ENCODE assay signal across 23 cellular contexts in the genomic region with DNA sequence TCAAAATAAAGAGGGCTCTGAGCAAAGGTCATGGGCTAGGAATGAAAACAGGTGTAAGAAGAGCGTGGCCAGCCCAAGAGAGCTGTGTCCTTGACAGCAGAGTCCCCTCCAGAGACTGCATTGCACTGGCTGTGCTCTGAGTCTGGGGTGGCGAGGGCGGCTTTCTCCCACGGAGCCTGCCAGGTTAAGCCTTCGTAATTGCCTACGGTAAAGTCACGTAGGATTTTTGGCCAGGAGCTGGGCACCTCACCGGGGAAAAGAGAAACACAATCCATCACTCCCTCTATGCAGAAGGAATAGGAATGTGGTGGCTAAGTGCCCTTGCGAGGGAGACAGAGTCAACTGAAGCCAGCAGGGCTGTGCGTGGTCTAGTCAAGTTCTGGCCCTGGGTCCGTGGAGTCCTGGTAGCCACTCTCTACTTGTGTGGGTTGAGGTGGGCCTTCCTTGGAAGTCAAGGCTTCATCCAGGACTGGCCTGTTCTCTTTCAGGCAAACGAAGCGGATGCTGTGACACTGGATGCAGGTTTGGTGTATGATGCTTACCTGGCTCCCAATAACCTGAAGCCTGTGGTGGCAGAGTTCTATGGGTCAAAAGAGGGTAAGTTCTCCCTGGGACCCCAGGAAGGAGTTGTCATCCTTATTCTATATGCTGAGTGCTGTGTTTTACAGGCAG. TPM values are rescaled to one million over a fixed set of nuclear protein-coding genes. Genes with fewer than 3 reads are reported as not detected.
DNase-seq lines count a peak whose midpoint lies in the region; ATAC-seq, FAIRE-seq and TF ChIP-seq lines count a peak whose summit lies in the region.
"Had no signal": no experiment of that assay in that cellular context is flagged by ENCODE, and none has a peak within 500 bp of the region (broad histone marks: within the 10 kb centered on the region; RNA-seq: fewer than 3 reads in every experiment).

No MANE protein-coding gene starts in this region.

- H2AFZ ChIP-seq in HepG2 (ENCODE audit: low read length): no peak overlapping the region

- intact Hi-C loops in HepG2 (cut with micrococcal nuclease; ENCODE audit: unreplicated experiment): no loop called here
- intact Hi-C loops in pancreas (cut with DNase I): no loop called here
- intact Hi-C loops in aorta (cut with DNase I): no loop called here

- no peaks in the 10 kb centered on the region; a peak in 1 of 5 replicates for H3K27me3 ChIP-seq in HepG2 (ENCODE audit: control insufficient read depth in 1 of 2, insufficient read depth in 2 of 2, low read length in 2 of 2)
- no peaks in the 10 kb centered on the region for H3K27me3 ChIP-seq in pancreas
- no peaks in the 10 kb centered on the region for H3K27me3 ChIP-seq in aorta (ENCODE audit: control insufficient read depth in 1 of 2, insufficient read depth in 2 of 2, low read length in 1 of 2)
- H3K27me3 ChIP-seq in small intestine (ENCODE audit: control insufficient read depth in 2 of 2, insufficient read depth in 2 of 2, low read length in 2 of 2): peaks cover 0 to 2% of the 10 kb centered on the region in 2 donors
- H3K27me3 ChIP-seq: BLaER1 had no signal

- H3K4me3 ChIP-seq in HepG2 (replicated peaks in 1 of 3; ENCODE audit: insufficient read depth in 1 of 3, low read depth in 2 of 3, low read length in 3 of 3): no peak overlapping the region
- no peak overlapping the region for H3K4me3 ChIP-seq in pancreas
- no peak overlapping the region for H3K4me3 ChIP-seq in aorta (ENCODE audit: low read length in 2 of 2)
- no peak overlapping the region for H3K4me3 ChIP-seq in small intestine (ENCODE audit: low read depth in 1 of 2, low read length in 2 of 2)
- H3K4me3 ChIP-seq: BLaER1, HAP-1 had no signal

- H3K79me2 ChIP-seq in HepG2 (ENCODE audit: insufficient read depth, low read length): peaks cover 45% of the 10 kb centered on the region

- no peak for DNase-seq in stimulated activated naive CD8-positive, alpha-beta T cell treated with anti-CD3 and anti-CD28 coated beads, Interleukin-15, amount 100 ng/mL, for 72 hours
- no peak for DNase-seq in stimulated activated naive CD8-positive, alpha-beta T cell treated with anti-CD3 and anti-CD28 coated beads, Interleukin-15, Interleukin-2, amounts not matched to agents 100 U/mL and 50 U/mL, for 24 hours
- DNase-seq in HepG2 (ENCODE audit: low spot score) (no peak), pancreas (peak in 2 of 6 donors; percentile 19 to 40), aorta (no peak), C1 segment of cervical spinal cord (lab: John Stamatoyannopoulos, UW) (no peak), small intestine (no peak)
- DNase-seq in activated naive CD8-positive, alpha-beta T cell treated with anti-CD3 and anti-CD28 coated beads for 36 hours: no peak
- DNase-seq: CD4-positive, alpha-beta T cell; CD8-positive, alpha-beta memory T cell; DND-41; GOT3; HFFc6 had no signal

- CTCF ChIA-PET in HepG2 (lab: Yijun Ruan, JAX; ENCODE audit: low intra/inter-chr PET ratio, low total read pairs): no interaction called here

- H3K27me3 Mint-ChIP-seq in stimulated activated naive CD8-positive, alpha-beta T cell treated with anti-CD3 and anti-CD28 coated beads, Interleukin-15, amount 100 ng/mL, for 72 hours: peaks cover 3% of the 10 kb centered on the region
- peaks cover 6% of the 10 kb centered on the region for H3K27me3 Mint-ChIP-seq in activated naive CD8-positive, alpha-beta T cell treated with anti-CD3 and anti-CD28 coated beads for 36 hours

- 97% methylated on average over 8 of the region's 13 CpGs for WGBS in HepG2 (ENCODE audit: low lambda C conversion rate)
- WGBS in pancreas, 2 donors: 59 to 69% methylated on average over 13 of the region's 13 CpGs
- WGBS in aorta, 2 donors: 84 to 90% methylated on average over 13 of the region's 13 CpGs
- WGBS in small intestine, 3 donors: 85 to 93% (median 91%) methylated on average over 13 of the region's 13 CpGs

- no peak for TF ChIP-seq CTCF in HepG2 (CRISPR knock-in tag; IDR thresholded peaks at IDR 0.05)
- TF ChIP-seq CTCF in pancreas (IDR thresholded peaks at IDR 0.05): no peak

- H3K9me3 Mint-ChIP-seq in stimulated activated naive CD8-positive, alpha-beta T cell treated with anti-CD3 and anti-CD28 coated beads, Interleukin-15, amount 100 ng/mL, for 72 hours: no peaks in the 10 kb centered on the region
- no peaks in the 10 kb centered on the region for H3K9me3 Mint-ChIP-seq in activated naive CD8-positive, alpha-beta T cell treated with anti-CD3 and anti-CD28 coated beads for 36 hours
- H3K9me3 Mint-ChIP-seq: CD14-positive monocyte; CD4-positive, alpha-beta T cell; CD8-positive, alpha-beta memory T cell; HFFc6 had no signal

- H3K36me3 Mint-ChIP-seq in activated naive CD8-positive, alpha-beta T cell treated with anti-CD3 and anti-CD28 coated beads for 36 hours: no peaks in the 10 kb centered on the region
- H3K36me3 Mint-ChIP-seq: CD14-positive monocyte had no signal

- H3K4me1 ChIP-seq in HepG2 (ENCODE audit: insufficient read depth, low read length): peaks cover 69% of the 10 kb centered on the region
- H3K4me1 ChIP-seq in pancreas: peaks cover 0 to 9% (median 6%) of the 10 kb centered on the region in 3 donors
- H3K4me1 ChIP-seq in aorta (ENCODE audit: control insufficient read depth in 1 of 2, insufficient read depth in 2 of 2, low read length in 2 of 2): no peaks in the 10 kb centered on the region
- no peaks in the 10 kb centered on the region for H3K4me1 ChIP-seq in small intestine (ENCODE audit: control insufficient read depth in 2 of 2, insufficient read depth in 1 of 2, low read depth in 1 of 2, low read length in 1 of 2)
- H3K4me1 ChIP-seq: BLaER1, HAP-1 had no signal

- no peak for TF ChIP-seq POLR2A in HepG2 (IDR thresholded peaks at IDR 0.05; ENCODE audit: insufficient read depth in 1 of 2, low read depth in 2 of 2, low read length in 2 of 2)

- in situ Hi-C loops in HepG2 (cut with HindIII; ENCODE audit: extremely low pct_ligation_motif_present, low pct_unique_long_range_greater_than_20kb): no loop called here

- BruUV-seq in HepG2 (replicated peaks; lab: Mats Ljungman, UMichigan): no TSS peak

- H4K20me1 ChIP-seq in HepG2 (ENCODE audit: insufficient read depth, low read length): peaks cover 98% of the 10 kb centered on the region
- H4K20me1 ChIP-seq: BLaER1 had no signal

- FAIRE-seq in HepG2 (lab: Jason Lieb, UNC): no peak
- no peak for FAIRE-seq in pancreas (lab: Jason Lieb, UNC)
- FAIRE-seq in small intestine (lab: Jason Lieb, UNC): no peak
- FAIRE-seq: A204.1, D721Med, G401.6, GM12892, H54 had no signal

- H3K9me3 ChIP-seq in HepG2 (ENCODE audit: low read length): no peaks in the 10 kb centered on the region
- H3K9me3 ChIP-seq in pancreas: no peaks in the 10 kb centered on the region
- no peaks in the 10 kb centered on the region for H3K9me3 ChIP-seq in aorta (ENCODE audit: control insufficient read depth, low read length)
- H3K9me3 ChIP-seq in small intestine (ENCODE audit: control insufficient read depth, low read depth): no peaks in the 10 kb centered on the region
- H3K9me3 ChIP-seq: BLaER1, HAP-1 had no signal

- no peak overlapping the region for H3K27ac ChIP-seq in HepG2 (ENCODE audit: extremely low read length, insufficient read depth, low read length)
- no peak overlapping the region for H3K27ac ChIP-seq in pancreas
- H3K27ac ChIP-seq in aorta (ENCODE audit: low read depth in 1 of 2, low read length in 2 of 2): no peak overlapping the region
- no peak overlapping the region for H3K27ac ChIP-seq in small intestine (ENCODE audit: low read depth in 1 of 2, low read length in 1 of 2)
- H3K27ac ChIP-seq: 22Rv1, BLaER1 had no signal

- no peak for TF ChIP-seq RAD21 in HepG2 (CRISPR knock-in tag; IDR thresholded peaks at IDR 0.05)

- POLR2A ChIA-PET in HepG2 (lab: Yijun Ruan, JAX): interaction anchor here (1.1 to 1.7 kb wide), 6 partner anchors 10 to 90 kb away, joined by 3 to 9 read pairs (median 6); no protein-coding TSS in a partner anchor

- ATAC-seq in stimulated activated naive CD8-positive, alpha-beta T cell treated with anti-CD3 and anti-CD28 coated beads, Interleukin-15, amount 100 ng/mL, for 72 hours: no peak
- no peak for ATAC-seq in stimulated activated naive CD8-positive, alpha-beta T cell treated with anti-CD3 and anti-CD28 coated beads, Interleukin-15, Interleukin-2, amounts not matched to agents 100 U/mL and 50 U/mL, for 24 hours
- ATAC-seq in HepG2 (no peak), pancreas (peak; percentile 34 to 81 (median 68)), aorta (ENCODE audit: low FRiP score) (peak; percentile 4)

- H3K36me3 ChIP-seq in HepG2 (replicated peaks in 1 of 2; ENCODE audit: control insufficient read depth in 1 of 2, insufficient read depth in 2 of 2, low read length in 2 of 2): peaks cover 45 to 83% of the 10 kb centered on the region in 2 experiments
- H3K36me3 ChIP-seq in pancreas: no peaks in the 10 kb centered on the region
- no peaks in the 10 kb centered on the region for H3K36me3 ChIP-seq in aorta (ENCODE audit: control insufficient read depth in 1 of 2, insufficient read depth in 2 of 2, low read length in 1 of 2)
- H3K36me3 ChIP-seq in small intestine (ENCODE audit: control insufficient read depth in 2 of 2, insufficient read depth in 2 of 2, low read length in 2 of 2): no peaks in the 10 kb centered on the region
- H3K36me3 ChIP-seq: BLaER1, HAP-1 had no signal

- no peaks in the 10 kb centered on the region for H3K4me1 Mint-ChIP-seq in stimulated activated naive CD8-positive, alpha-beta T cell treated with anti-CD3 and anti-CD28 coated beads, Interleukin-15, amount 100 ng/mL, for 72 hours
- H3K4me1 Mint-ChIP-seq in activated naive CD8-positive, alpha-beta T cell treated with anti-CD3 and anti-CD28 coated beads for 36 hours: no peaks in the 10 kb centered on the region
- H3K4me1 Mint-ChIP-seq: B cell; CD14-positive monocyte; CD8-positive, alpha-beta memory T cell had no signal

- H3K27ac Mint-ChIP-seq in stimulated activated naive CD8-positive, alpha-beta T cell treated with anti-CD3 and anti-CD28 coated beads, Interleukin-15, amount 100 ng/mL, for 72 hours: peak overlapping the region; percentile 14 to 29
- H3K27ac Mint-ChIP-seq in activated naive CD8-positive, alpha-beta T cell treated with anti-CD3 and anti-CD28 coated beads for 36 hours: no peak overlapping the region
- H3K27ac Mint-ChIP-seq: B cell; CD14-positive monocyte; CD4-positive, alpha-beta T cell; CD8-positive, alpha-beta memory T cell; HFFc6 had no signal

- no peak overlapping the region for H3K4me2 ChIP-seq in HepG2 (ENCODE audit: low read depth, low read length)
- H3K4me2 ChIP-seq: BLaER1 had no signal

- no peak overlapping the region for H3K4me3 Mint-ChIP-seq in stimulated activated naive CD8-positive, alpha-beta T cell treated with anti-CD3 and anti-CD28 coated beads, Interleukin-15, amount 100 ng/mL, for 72 hours
- no peak overlapping the region for H3K4me3 Mint-ChIP-seq in activated naive CD8-positive, alpha-beta T cell treated with anti-CD3 and anti-CD28 coated beads for 36 hours
- H3K4me3 Mint-ChIP-seq: B cell; CD14-positive monocyte; CD4-positive, alpha-beta T cell; CD8-positive, alpha-beta memory T cell; HFFc6 had no signal

- no peak overlapping the region for H3K9ac ChIP-seq in HepG2 (ENCODE audit: insufficient read depth, low read depth, low read length)
- H3K9ac ChIP-seq: BLaER1 had no signal

- TF ChIP-seq EP300 in HepG2 (IDR thresholded peaks at IDR 0.05; ENCODE audit: low read depth in 2 of 2, low read length in 2 of 2) (no peak), HepG2 (CRISPR knock-in tag; IDR thresholded peaks at IDR 0.05; ENCODE audit: borderline replicate concordance) (no peak)

RNA-seq across cellular contexts. Expression of a gene that starts 7.0 kb away (rescaled TPM):
- total RNA-seq in HepG2 (2016; rRNA removed; fragmentation: Illumina TruSeq; extraction: Trizol): 4,983 and 10,074 TPM in 2 replicates
- total RNA-seq in HepG2 (2016; cell fraction: cytosol; rRNA removed; fragmentation: Illumina TruSeq; extraction: Trizol; ENCODE audit: low read depth): 443 and 484 TPM in 2 replicates
- total RNA-seq in HepG2 (2016; cell fraction: insoluble cytoplasmic fraction; rRNA removed; fragmentation: Illumina TruSeq; extraction: Trizol): 4,851 and 10,104 TPM in 2 replicates
- total RNA-seq in HepG2 (2016; cell fraction: membrane; rRNA removed; fragmentation: Illumina TruSeq; extraction: Trizol): 957 and 1,048 TPM in 2 replicates
- 7,106 and 8,454 TPM in 2 replicates for total RNA-seq in HepG2 (2016; cell fraction: nucleus; rRNA removed; fragmentation: Illumina TruSeq; extraction: Trizol)
- 11,821 and 17,414 TPM in 2 replicates for polyA plus RNA-seq in HepG2 (2011; rRNA removed)
- 11,091 and 16,564 TPM in 2 replicates for polyA plus RNA-seq in HepG2 (2011; cell fraction: cytosol; rRNA removed)
- polyA plus RNA-seq in HepG2 (2011; cell fraction: nucleus; rRNA removed): 7,213 and 10,181 TPM in 2 replicates
- polyA plus RNA-seq in HepG2 (2012): 17,461 and 22,113 TPM in 2 replicates
- polyA plus RNA-seq in HepG2 (2016; cell fraction: cytosol; fragmentation: Illumina TruSeq; extraction: Trizol; ENCODE audit: low read depth): 537 and 560 TPM in 2 replicates
- 3,671 and 3,676 TPM in 2 replicates for polyA plus RNA-seq in HepG2 (2016; cell fraction: insoluble cytoplasmic fraction; fragmentation: Illumina TruSeq; extraction: Trizol; ENCODE audit: low read depth)
- 614 and 667 TPM in 2 replicates for polyA plus RNA-seq in HepG2 (2016; cell fraction: membrane; fragmentation: Illumina TruSeq; extraction: Trizol; ENCODE audit: low read depth)
- polyA plus RNA-seq in HepG2 (2016; cell fraction: nucleus; fragmentation: Illumina TruSeq; extraction: Trizol; ENCODE audit: insufficient read depth, low read depth): 7,882 and 8,251 TPM in 2 replicates
- 3.7 and 10,022 TPM in 2 replicates for polyA minus RNA-seq in HepG2 (2011; rRNA and poly(A)+ RNA removed; ENCODE audit: low replicate concordance)
- polyA minus RNA-seq in HepG2 (2011; cell fraction: cytosol; rRNA and poly(A)+ RNA removed): 4,700 and 8,142 TPM in 2 replicates
- polyA minus RNA-seq in HepG2 (2011; cell fraction: nucleus; rRNA and poly(A)+ RNA removed): 3,076 and 4,905 TPM in 2 replicates
- 10 to 100 TPM in 2 of 6 donors, 1 to 10 TPM in 4; 1.1 to 30.7 (median 8.2) TPM for total RNA-seq in pancreas
- 1 to 10 TPM; 3.4 to 3.9 TPM for polyA plus RNA-seq in pancreas
- 1 to 10 TPM; 1.1 to 7.4 TPM for total RNA-seq in aorta
- 1 to 10 TPM in 1 of 2 donors, under 1 TPM in 1; 0.75 to 2.1 TPM for polyA plus RNA-seq in aorta
- total RNA-seq in activated naive CD8-positive, alpha-beta T cell treated with anti-CD3 and anti-CD28 coated beads for 36 hours: under 1 TPM; 0.02 to 0.08 TPM
- polyA plus RNA-seq in small intestine: 1 to 10 TPM in 1 of 3 donors, under 1 TPM in 1, not detected in 1; under 0.01 to 5.6 TPM
- polyA plus RNA-seq: CD14-positive monocyte; CD8-positive, alpha-beta memory T cell had no signal

RNA-seq across cellular contexts. Expression of a gene that starts 52.4 kb away (rescaled TPM):
- total RNA-seq in HepG2 (2016; rRNA removed; fragmentation: Illumina TruSeq; extraction: Trizol) (60.7 and 111 TPM in 2 replicates), pancreas (100 to 1,000 TPM in 2 of 6 donors, 10 to 100 TPM in 4; 67.2 to 132 (median 77.1) TPM), aorta (10 to 100 TPM; 32.9 to 33.6 TPM)
- total RNA-seq in HepG2 (2016; cell fraction: cytosol; rRNA removed; fragmentation: Illumina TruSeq; extraction: Trizol; ENCODE audit: low read depth): 13.8 TPM in 2 replicates
- 69.0 and 109 TPM in 2 replicates for total RNA-seq in HepG2 (2016; cell fraction: insoluble cytoplasmic fraction; rRNA removed; fragmentation: Illumina TruSeq; extraction: Trizol)
- total RNA-seq in HepG2 (2016; cell fraction: membrane; rRNA removed; fragmentation: Illumina TruSeq; extraction: Trizol): 24.3 and 25.9 TPM in 2 replicates
- 90.1 and 90.9 TPM in 2 replicates for total RNA-seq in HepG2 (2016; cell fraction: nucleus; rRNA removed; fragmentation: Illumina TruSeq; extraction: Trizol)
- polyA plus RNA-seq in HepG2 (2011; rRNA removed) (41.0 and 41.5 TPM in 2 replicates), pancreas (10 to 100 TPM; 37.0 to 37.1 TPM), aorta (10 to 100 TPM in 1 of 2 donors, 1 to 10 TPM in 1; 8.6 to 18.0 TPM), small intestine (10 to 100 TPM in 1 of 3 donors, 1 to 10 TPM in 2; 7.6 to 54.2 (median 9.2) TPM)
- polyA plus RNA-seq in HepG2 (2011; cell fraction: cytosol; rRNA removed): 39.0 and 39.5 TPM in 2 replicates
- 22.7 and 31.2 TPM in 2 replicates for polyA plus RNA-seq in HepG2 (2011; cell fraction: nucleus; rRNA removed)
- 41.6 and 50.2 TPM in 2 replicates for polyA plus RNA-seq in HepG2 (2012)
- polyA plus RNA-seq in HepG2 (2016; cell fraction: cytosol; fragmentation: Illumina TruSeq; extraction: Trizol; ENCODE audit: low read depth): 13.4 and 13.9 TPM in 2 replicates
- polyA plus RNA-seq in HepG2 (2016; cell fraction: insoluble cytoplasmic fraction; fragmentation: Illumina TruSeq; extraction: Trizol; ENCODE audit: low read depth): 53.6 and 54.8 TPM in 2 replicates
- 13.7 and 13.9 TPM in 2 replicates for polyA plus RNA-seq in HepG2 (2016; cell fraction: membrane; fragmentation: Illumina TruSeq; extraction: Trizol; ENCODE audit: low read depth)
- 105 and 106 TPM in 2 replicates for polyA plus RNA-seq in HepG2 (2016; cell fraction: nucleus; fragmentation: Illumina TruSeq; extraction: Trizol; ENCODE audit: insufficient read depth, low read depth)
- polyA minus RNA-seq in HepG2 (2011; rRNA and poly(A)+ RNA removed; ENCODE audit: low replicate concordance): 50.3 and 91.3 TPM in 2 replicates
- 52.6 and 69.3 TPM in 2 replicates for polyA minus RNA-seq in HepG2 (2011; cell fraction: cytosol; rRNA and poly(A)+ RNA removed)
- 42.2 and 44.8 TPM in 2 replicates for polyA minus RNA-seq in HepG2 (2011; cell fraction: nucleus; rRNA and poly(A)+ RNA removed)
- total RNA-seq in activated naive CD8-positive, alpha-beta T cell treated with anti-CD3 and anti-CD28 coated beads for 36 hours: 10 to 100 TPM; 91.3 to 94.0 TPM

Comparison
In these comparisons a context has a peak if more than half of its experiments do, and no peak if none do; other contexts are left out.
1. ATAC-seq: peak in pancreas (4 of 4) and aorta (single experiment); none in stimulated activated naive CD8-positive, alpha-beta T cell treated with anti-CD3 and anti-CD28 coated beads, Interleukin-15, amount 100 ng/mL, for 72 hours (single experiment), stimulated activated naive CD8-positive, alpha-beta T cell treated with anti-CD3 and anti-CD28 coated beads, Interleukin-15, Interleukin-2, amounts not matched to agents 100 U/mL and 50 U/mL, for 24 hours (single experiment) and HepG2 (single experiment).
2. RNA of a gene that starts 7.0 kb away (total RNA-seq): 443 to 10,104 TPM in HepG2; 1.1 to 30.7 TPM in pancreas, 1.1 to 7.4 TPM in aorta and 0.02 to 0.08 TPM in activated naive CD8-positive, alpha-beta T cell treated with anti-CD3 and anti-CD28 coated beads for 36 hours; every median in the first group is over 10 times any median in the second.